11 cellular contexts compared by ENCODE assay signal in the genomic region with DNA sequence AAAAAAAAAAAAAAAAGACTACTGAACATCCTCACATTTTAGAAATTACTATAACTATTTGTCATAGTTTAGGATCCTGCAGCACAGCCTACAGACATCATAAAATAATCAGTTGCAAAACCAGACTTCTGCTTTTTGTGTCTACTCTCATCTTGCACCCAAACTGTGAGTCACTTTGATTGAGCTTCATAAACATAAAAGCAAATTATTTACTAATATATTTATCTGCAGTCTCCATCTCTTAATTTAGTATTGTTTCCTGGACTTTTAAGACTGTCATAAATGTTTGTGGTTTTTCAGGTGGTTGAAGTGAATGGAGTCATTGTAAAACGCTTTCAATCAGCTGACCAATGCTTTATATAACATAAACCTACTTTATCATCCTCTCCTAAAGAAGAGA. TPM values are rescaled to one million over a fixed set of nuclear protein-coding genes. Genes with fewer than 3 reads are reported as not detected.
DNase-seq lines count a peak whose midpoint lies in the region; ATAC-seq, FAIRE-seq and TF ChIP-seq lines count a peak whose summit lies in the region.
"Had no signal": no experiment of that assay in that cellular context is flagged by ENCODE, and none has a peak within 500 bp of the region (broad histone marks: within the 10 kb centered on the region; RNA-seq: fewer than 3 reads in every experiment).

No MANE protein-coding gene starts in this region.

- TF ChIP-seq POLR2A in A549 (IDR thresholded peaks at IDR 0.05; ENCODE audit: low read length) = no peak

- no peak for TF ChIP-seq CTCF in A549 (IDR thresholded peaks at IDR 0.05)
- no peak for TF ChIP-seq CTCF in HFFc6 (IDR thresholded peaks at IDR 0.05)
- no peak for TF ChIP-seq CTCF in foreskin keratinocyte (conservative IDR thresholded peaks at IDR 0.05)
- no peak for TF ChIP-seq CTCF in RWPE1 (conservative IDR thresholded peaks at IDR 0.05; ENCODE audit: low read depth)

- TF ChIP-seq EP300 in A549 (IDR thresholded peaks at IDR 0.05) = no peak

- no peaks in the 10 kb centered on the region for H3K9me3 Mint-ChIP-seq in HFFc6
- H3K9me3 Mint-ChIP-seq: activated T-helper 1 cell treated with anti-CD3 and anti-CD28 coated beads, Interleukin-12 subunit alpha, Interleukin-12 subunit beta, Interleukin-2, Interleukin-4 antibody, amounts not matched to agents 30 ng/mL and 10 ng/mL and 1 ng/mL, durations not matched to agents 14 hours and 24 hours and 36 hours had no signal

- no peaks in the 10 kb centered on the region for H3K9me3 ChIP-seq in A549
- H3K9me3 ChIP-seq: body of pancreas had no signal

- H3K27ac ChIP-seq in A549 (no peak overlapping the region), foreskin keratinocyte (peak overlapping the region; percentile 57), RWPE1 (no peak overlapping the region)

- peaks cover 83% of the 10 kb centered on the region for H3K4me1 Mint-ChIP-seq in HFFc6 (ENCODE audit: low read depth)

- POLR2A ChIA-PET in A549 (lab: Yijun Ruan, JAX) = interaction anchor here (0.7 kb wide), 1 partner anchor 126 kb away, joined by 7 read pairs; no protein-coding TSS in a partner anchor
- POLR2A ChIA-PET in RWPE1 (lab: Yijun Ruan, JAX; ENCODE audit: low non-redundant PET) = no interaction called here

- H3K27ac Mint-ChIP-seq in HFFc6 = peak overlapping the region; percentile 74; the same call in 1 of the 2 replicates
- H3K27ac Mint-ChIP-seq: activated T-helper 1 cell treated with anti-CD3 and anti-CD28 coated beads, Interleukin-12 subunit alpha, Interleukin-12 subunit beta, Interleukin-2, Interleukin-4 antibody, amounts not matched to agents 30 ng/mL and 10 ng/mL and 1 ng/mL, durations not matched to agents 14 hours and 24 hours and 36 hours had no signal

- no peaks in the 10 kb centered on the region for H3K36me3 Mint-ChIP-seq in HFFc6 (ENCODE audit: low read depth)

- WGBS in A549 (ENCODE audit: missing lambda C conversion rate) = 54% methylated on average over 1 of the region's 1 CpG

- H3K27me3 Mint-ChIP-seq in HFFc6 (ENCODE audit: insufficient read depth) = no peaks in the 10 kb centered on the region

- no peak for TF ChIP-seq RAD21 in A549 (conservative IDR thresholded peaks at IDR 0.05 in 1 of 2, IDR thresholded peaks at IDR 0.05 in 1 of 2)

- H3K4me3 Mint-ChIP-seq in HFFc6 = peak overlapping the region; percentile 67; the same call in 1 of the 2 replicates
- H3K4me3 Mint-ChIP-seq: activated T-helper 1 cell treated with anti-CD3 and anti-CD28 coated beads, Interleukin-12 subunit alpha, Interleukin-12 subunit beta, Interleukin-2, Interleukin-4 antibody, amounts not matched to agents 30 ng/mL and 10 ng/mL and 1 ng/mL, durations not matched to agents 14 hours and 24 hours and 36 hours had no signal

- DNase-seq in A549 (ENCODE audit: low read depth in 1 of 2, low spot score in 1 of 2) (no peak), HFFc6 (peak; percentile 52), RPMI7951 (ENCODE audit: low read depth) (peak; percentile 24), foreskin keratinocyte (peak; percentile 38 to 54), NCI-H187 treated with DMSO at 0.1 percent for 48 hours (lab: John Stamatoyannopoulos, UW) (no peak), RWPE1 (ENCODE audit: low spot score) (no peak), DMS153 treated with DMSO at 0.1 percent for 48 hours (lab: John Stamatoyannopoulos, UW; ENCODE audit: unreplicated experiment) (no peak)
- DNase-seq: body of pancreas, NCI-H2227 treated with DMSO at 0.1 percent for 48 hours had no signal

- peak overlapping the region; percentile 55; the same call in 2 of the 3 replicates for H3K4me2 ChIP-seq in A549

- H3K4me1 ChIP-seq in A549 (peaks cover 22% of the 10 kb centered on the region), foreskin keratinocyte (peaks cover 20% of the 10 kb centered on the region)

- H3K4me3 ChIP-seq in A549 = no peak overlapping the region
- H3K4me3 ChIP-seq: body of pancreas had no signal

- ATAC-seq in A549 (no peak), foreskin keratinocyte (peak; percentile 3), HG02884 (IDR thresholded peaks at IDR 0.05; ENCODE audit: unreplicated experiment) (no peak)
- ATAC-seq: body of pancreas had no signal

- no peaks in the 10 kb centered on the region for H3K27me3 ChIP-seq in foreskin keratinocyte
- H3K27me3 ChIP-seq: body of pancreas had no signal

- no peak for FAIRE-seq in A549 (lab: Jason Lieb, UNC)

- CTCF ChIA-PET in A549 (lab: Yijun Ruan, JAX) (interaction anchor here (0.7 to 1.7 kb wide), 6 partner anchors 23 to 159 kb away, joined by 3 to 10 read pairs (median 4); no protein-coding TSS in a partner anchor), RWPE1 (lab: Yijun Ruan, JAX) (interaction anchor here (0.6 to 0.7 kb wide), 3 partner anchors 20 to 164 kb away, joined by 3 read pairs; no protein-coding TSS in a partner anchor)

TF ChIP-seq in A549, 52 proteins besides CTCF, POLR2A, EP300 and RAD21:
- TF ChIP-seq HOXB13 (CRISPR knock-in tag; IDR thresholded peaks at IDR 0.05; ENCODE audit: low read depth) (no peak), KDM1A (IDR thresholded peaks at IDR 0.05; ENCODE audit: low read depth) (no peak), BHLHE40 (IDR thresholded peaks at IDR 0.05; ENCODE audit: low read depth, low read length) (no peak), GATA3 (IDR thresholded peaks at IDR 0.05; ENCODE audit: borderline replicate concordance) (no peak)
- TF ChIP-seq, protein P1, sequence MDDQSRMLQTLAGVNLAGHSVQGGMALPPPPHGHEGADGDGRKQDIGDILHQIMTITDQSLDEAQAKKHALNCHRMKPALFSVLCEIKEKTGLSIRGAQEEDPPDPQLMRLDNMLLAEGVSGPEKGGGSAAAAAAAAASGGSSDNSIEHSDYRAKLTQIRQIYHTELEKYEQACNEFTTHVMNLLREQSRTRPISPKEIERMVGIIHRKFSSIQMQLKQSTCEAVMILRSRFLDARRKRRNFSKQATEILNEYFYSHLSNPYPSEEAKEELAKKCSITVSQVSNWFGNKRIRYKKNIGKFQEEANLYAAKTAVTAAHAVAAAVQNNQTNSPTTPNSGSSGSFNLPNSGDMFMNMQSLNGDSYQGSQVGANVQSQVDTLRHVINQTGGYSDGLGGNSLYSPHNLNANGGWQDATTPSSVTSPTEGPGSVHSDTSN (IDR thresholded peaks at IDR 0.05) = no peak

RNA-seq across cellular contexts. Expression of gene CALHM6, which starts 14.8 kb away (rescaled TPM):
- polyA plus RNA-seq in A549 (2011; rRNA removed) = not detected in 2 replicates
- not detected in 2 replicates for polyA plus RNA-seq in A549 (2012; cell fraction: cytosol; rRNA removed)
- polyA plus RNA-seq in A549 (2012; cell fraction: nucleus; rRNA removed) = not detected in 2 replicates
- polyA plus RNA-seq in A549 (2017; fragmentation: RNase III; extraction: RNeasy Plus Mini Kit Qiagen cat#74134 plus additional on column Dnase treatment) = 0.31 TPM in 1 of 3 replicates, not detected in the others
- polyA minus RNA-seq in A549 (2011; rRNA and poly(A)+ RNA removed) = not detected in 2 replicates
- total RNA-seq in HFFc6 (2021; fragmentation: NEBNext Ultra II Directional; extraction: Animal tissue kit (Norgen Biotek cat#: 25700)) = 1 to 10 TPM in 2 of 6 experiments, under 1 TPM in 2, not detected in 2; 0.31 to 2.1 (median 1.0) TPM
- 9.6 and 19.8 TPM in 2 replicates for total RNA-seq in RPMI7951 (2014; rRNA removed; shearing (Covaris generic))
- 3.0 and 3.2 TPM in 2 replicates for total RNA-seq in foreskin keratinocyte
- 4.0 and 4.6 TPM in 2 replicates for polyA plus RNA-seq in foreskin keratinocyte

Comparison
In these comparisons a context has a peak if more than half of its experiments do, and no peak if none do; other contexts are left out.
1. DNase-seq: peak in HFFc6 (single experiment), RPMI7951 (single experiment) and foreskin keratinocyte (2 of 2); none in A549 (0 of 2), NCI-H187 treated with DMSO at 0.1 percent for 48 hours (single experiment), RWPE1 (single experiment) and DMS153 treated with DMSO at 0.1 percent for 48 hours (single experiment).